ENCODE assay signal across 27 cellular contexts in the genomic region with DNA sequence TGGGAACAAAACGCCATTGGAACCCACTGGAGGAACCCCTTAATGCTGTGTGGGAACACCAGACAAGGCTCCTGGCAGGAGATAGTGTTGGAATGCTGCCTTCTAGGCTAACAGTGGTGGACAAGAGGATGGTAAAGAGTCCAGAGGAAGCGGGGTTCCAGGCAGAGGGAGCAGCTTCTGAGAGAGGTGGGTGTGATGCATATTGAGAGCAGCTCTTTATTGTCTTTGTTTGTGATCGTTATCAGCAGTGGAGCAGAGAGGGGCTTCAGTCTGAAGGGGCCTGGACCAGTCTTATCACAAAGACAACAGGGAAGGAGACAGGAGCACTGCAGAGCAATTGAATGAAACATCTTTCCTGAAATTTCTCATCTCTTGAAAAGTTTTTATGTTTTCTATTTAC.
"Had no signal": no experiment of that assay in that cellular context is flagged by ENCODE, and none has a peak within 500 bp of the region (broad histone marks: within the 10 kb centered on the region; RNA-seq: fewer than 3 reads in every experiment).

No MANE protein-coding gene starts in this region.

- H3K36me3 ChIP-seq: left lung, lower lobe of right lung, ovary, right atrium auricular region, right lobe of liver, upper lobe of left lung had no signal

- H3K4me3 ChIP-seq: left lung, lower lobe of right lung, ovary, right atrium auricular region, right lobe of liver, smooth muscle cell, tibial nerve, upper lobe of left lung had no signal

- H3K4me1 Mint-ChIP-seq: immature natural killer cell; naive B cell; natural killer cell; stimulated activated memory B cell treated with anti-CD40 and anti-IgM and Interleukin-4, amounts not matched to agents 10 μg/mL and 1 μg/mL and 100 μg/mL, for 72 hours; stimulated activated naive CD8-positive, alpha-beta T cell treated with anti-CD3 and anti-CD28 coated beads, Interleukin-15, amount 100 ng/mL, for 72 hours had no signal

- H3K9me3 ChIP-seq: left lung, lower lobe of right lung, ovary, right atrium auricular region, right lobe of liver, upper lobe of left lung had no signal

- H3K4me3 Mint-ChIP-seq: immature natural killer cell; mesothelial cell of epicardium; natural killer cell; nephron progenitor cell; stimulated activated memory B cell treated with anti-CD40 and anti-IgM and Interleukin-4, amounts not matched to agents 10 μg/mL and 1 μg/mL and 100 μg/mL, for 72 hours; stimulated activated naive CD8-positive, alpha-beta T cell treated with anti-CD3 and anti-CD28 coated beads, Interleukin-15, amount 100 ng/mL, for 72 hours had no signal

- H3K36me3 Mint-ChIP-seq: natural killer cell had no signal

- H3K27ac ChIP-seq: left lung, lower lobe of right lung, ovary, right atrium auricular region, right lobe of liver, tibial nerve, upper lobe of left lung had no signal

- H3K4me1 ChIP-seq: left lung, lower lobe of right lung, tibial nerve, upper lobe of left lung had no signal

- H3K4me2 ChIP-seq: smooth muscle cell had no signal

- H3K9me3 Mint-ChIP-seq: immature natural killer cell; natural killer cell; stimulated activated naive CD8-positive, alpha-beta T cell treated with anti-CD3 and anti-CD28 coated beads, Interleukin-15, amount 100 ng/mL, for 72 hours had no signal

- H3K27ac Mint-ChIP-seq: immature natural killer cell; mesothelial cell of epicardium; naive B cell; natural killer cell; nephron progenitor cell; progenitor cell of endocrine pancreas; stimulated activated memory B cell treated with anti-CD40 and anti-IgM and Interleukin-4, amounts not matched to agents 10 μg/mL and 1 μg/mL and 100 μg/mL, for 72 hours; stimulated activated naive CD8-positive, alpha-beta T cell treated with anti-CD3 and anti-CD28 coated beads, Interleukin-15, amount 100 ng/mL, for 72 hours had no signal

- H3K27me3 ChIP-seq: left lung, ovary, right atrium auricular region, right lobe of liver, tibial nerve, upper lobe of left lung had no signal

- DNase-seq: hypothalamus; immature natural killer cell; kidney; left colon; left lung; lower lobe of right lung; mammary epithelial cell; mesendoderm; naive B cell; natural killer cell; nephron progenitor cell; ovary; right lobe of liver; stimulated activated CD4-positive, alpha-beta T cell treated with anti-CD3 and anti-CD28 coated beads, Interleukin-1b, Interleukin-23, amount 100 ng/mL, for 48 hours; stimulated activated CD4-positive, alpha-beta T cell treated with anti-CD3 and anti-CD28 coated beads, Interleukin-2, amount 100 ng/mL, for 48 hours; stimulated activated CD4-positive, alpha-beta T cell treated with anti-CD3 and anti-CD28 coated beads, Interleukin-4, amount 100 ng/mL, for 4 hours; stimulated activated CD8-positive, alpha-beta memory T cell treated with anti-CD3 and anti-CD28 coated beads, Interleukin-4, amount 100 ng/mL, for 48 hours; stimulated activated naive CD4-positive, alpha-beta T cell treated with Interleukin-2 at 50 U/mL for 16 hours; stimulated activated naive CD8-positive, alpha-beta T cell treated with anti-CD3 and anti-CD28 coated beads, Interleukin-15, amount 100 ng/mL, for 72 hours; substantia nigra; upper lobe of left lung had no signal

- H3K27me3 Mint-ChIP-seq: naive B cell; stimulated activated memory B cell treated with anti-CD40 and anti-IgM and Interleukin-4, amounts not matched to agents 10 μg/mL and 1 μg/mL and 100 μg/mL, for 72 hours; stimulated activated naive CD8-positive, alpha-beta T cell treated with anti-CD3 and anti-CD28 coated beads, Interleukin-15, amount 100 ng/mL, for 72 hours had no signal
